15 cellular contexts compared by ENCODE assay signal in genomic region chr11:115313224-115313838, GRCh38.
DNase-seq lines count a peak whose midpoint lies in the region; ATAC-seq and TF ChIP-seq lines count a peak whose summit lies in the region.
"Had no signal": no experiment of that assay in that cellular context is flagged by ENCODE, and none has a peak within 500 bp of the region (broad histone marks: within the 10 kb centered on the region; RNA-seq: fewer than 3 reads in every experiment).

No MANE protein-coding gene starts in this region.

- no peak for DNase-seq in heart left ventricle
- DNase-seq in left ventricle myocardium inferior: no peak
- no peak for DNase-seq in Caco-2
- DNase-seq in glutamatergic neuron: no peak
- DNase-seq in trophoblast cell: no peak
- DNase-seq: C1 segment of cervical spinal cord; CD4-positive, CD25-positive, alpha-beta regulatory T cell; CD8-positive, alpha-beta memory T cell; COR-L47; DMS79 treated with DMSO at 0.1 percent for 48 hours; GF-D8; GM23248 had no signal

- H3K4me3 ChIP-seq in heart left ventricle: no peak overlapping the region
- H3K4me3 ChIP-seq in left ventricle myocardium inferior: no peak overlapping the region
- no peak overlapping the region for H3K4me3 ChIP-seq in Caco-2 (ENCODE audit: low read depth, low read length)
- no peak overlapping the region for H3K4me3 ChIP-seq in trophoblast cell (ENCODE audit: low read depth, low read length)
- H3K4me3 ChIP-seq: GM23248, HAP-1 had no signal

- H3K4ac ChIP-seq in trophoblast cell (ENCODE audit: low read depth, low read length): no peak overlapping the region

- H3K9me3 Mint-ChIP-seq in Caco-2 (ENCODE audit: unreplicated experiment) (no peaks in the 10 kb centered on the region), glutamatergic neuron (ENCODE audit: unreplicated experiment) (peaks cover 24% of the 10 kb centered on the region)
- H3K9me3 Mint-ChIP-seq: CD8-positive, alpha-beta memory T cell had no signal

- CTCF ChIA-PET in Caco-2 (lab: Charles Lee): interaction anchor here (1.5 kb wide), 1 partner anchor 539 kb away, joined by 3 read pairs; no protein-coding TSS in a partner anchor

- ATAC-seq in heart left ventricle (peak in 3 of 4 donors; percentile 20 to 56 (median 51)), GM18519 (IDR thresholded peaks at IDR 0.05; ENCODE audit: low FRiP score, unreplicated experiment) (no peak)

- H3K27ac Mint-ChIP-seq in Caco-2 (ENCODE audit: unreplicated experiment): peak overlapping the region; percentile 29
- H3K27ac Mint-ChIP-seq in glutamatergic neuron (ENCODE audit: unreplicated experiment): peak overlapping the region; percentile 97
- H3K27ac Mint-ChIP-seq: B cell; CD4-positive, CD25-positive, alpha-beta regulatory T cell; CD8-positive, alpha-beta memory T cell had no signal

- H3K4me1 Mint-ChIP-seq in Caco-2 (ENCODE audit: low read depth, unreplicated experiment) (peaks cover 35% of the 10 kb centered on the region), glutamatergic neuron (ENCODE audit: low read depth, unreplicated experiment) (peaks cover 79% of the 10 kb centered on the region)
- H3K4me1 Mint-ChIP-seq: B cell; CD4-positive, CD25-positive, alpha-beta regulatory T cell; CD8-positive, alpha-beta memory T cell had no signal

- H3K79me1 ChIP-seq in trophoblast cell (ENCODE audit: low read length): no peaks in the 10 kb centered on the region

- no peak overlapping the region for H4K8ac ChIP-seq in trophoblast cell (ENCODE audit: low read depth, low read length)

- no peak for TF ChIP-seq POLR2A in heart left ventricle (IDR thresholded peaks at IDR 0.05)

- TF ChIP-seq CTCF in heart left ventricle (IDR thresholded peaks at IDR 0.05) (no peak), left ventricle myocardium inferior (IDR thresholded peaks at IDR 0.05; ENCODE audit: borderline replicate concordance) (no peak), Caco-2 (IDR thresholded peaks at IDR 0.05; ENCODE audit: insufficient read depth in 1 of 2, low read depth in 1 of 2, low read length in 1 of 2, severe bottlenecking in 1 of 2, unreplicated experiment in 1 of 2) (no peak), glutamatergic neuron (IDR thresholded peaks at IDR 0.05; ENCODE audit: partially characterized antibody, unreplicated experiment) (no peak)

- no peak overlapping the region for H3K9ac ChIP-seq in trophoblast cell (ENCODE audit: low read length)
- H3K9ac ChIP-seq: GM23248 had no signal

- no peak overlapping the region for H3K14ac ChIP-seq in trophoblast cell (ENCODE audit: low read length)

- no TSS peak for BruUV-seq in Caco-2 (replicated peaks; lab: Mats Ljungman, UMichigan)

- H3K36me3 ChIP-seq in heart left ventricle (no peaks in the 10 kb centered on the region), left ventricle myocardium inferior (no peaks in the 10 kb centered on the region), Caco-2 (ENCODE audit: control insufficient read depth, insufficient read depth, low read length) (no peaks in the 10 kb centered on the region; the same call in 1 of the 2 replicates), trophoblast cell (ENCODE audit: control insufficient read depth in 1 of 2, insufficient read depth in 2 of 2, low read length in 2 of 2) (no peaks in the 10 kb centered on the region)
- H3K36me3 ChIP-seq: HAP-1 had no signal

- H2BK12ac ChIP-seq in trophoblast cell (ENCODE audit: low read length): no peak overlapping the region

- H3K4me1 ChIP-seq in heart left ventricle: peaks cover 0 to 19% (median 2%) of the 10 kb centered on the region in 12 donors
- H3K4me1 ChIP-seq in left ventricle myocardium inferior: peaks cover 19% of the 10 kb centered on the region
- peaks cover 12% of the 10 kb centered on the region for H3K4me1 ChIP-seq in Caco-2
- H3K4me1 ChIP-seq in trophoblast cell (ENCODE audit: control insufficient read depth in 1 of 2, insufficient read depth in 2 of 2, low read length in 2 of 2): no peaks in the 10 kb centered on the region
- H3K4me1 ChIP-seq: HAP-1 had no signal

- 57 to 76% (median 66%) methylated on average over 2 of the region's 2 CpGs for WGBS in heart left ventricle, 4 donors
- no CpG with 5 or more reads among the region's 2 CpGs for WGBS in trophoblast cell (ENCODE audit: extremely low coverage, insufficient coverage, insufficient read length)

- H3K9me3 ChIP-seq in heart left ventricle: no peaks in the 10 kb centered on the region
- no peaks in the 10 kb centered on the region for H3K9me3 ChIP-seq in left ventricle myocardium inferior (replicated peaks)
- no peaks in the 10 kb centered on the region for H3K9me3 ChIP-seq in Caco-2
- H3K9me3 ChIP-seq in trophoblast cell (ENCODE audit: insufficient read depth, low read depth, low read length): no peaks in the 10 kb centered on the region
- H3K9me3 ChIP-seq: HAP-1 had no signal

- H3K4me3 Mint-ChIP-seq in Caco-2 (ENCODE audit: unreplicated experiment) (no peak overlapping the region), glutamatergic neuron (ENCODE audit: unreplicated experiment) (peak overlapping the region; percentile 62)
- H3K4me3 Mint-ChIP-seq: B cell; CD4-positive, CD25-positive, alpha-beta regulatory T cell; CD8-positive, alpha-beta memory T cell had no signal

- H2BK120ac ChIP-seq in trophoblast cell (ENCODE audit: insufficient read depth, low read length, poor library complexity): no peak overlapping the region

- H2AFZ ChIP-seq in trophoblast cell (ENCODE audit: insufficient read depth, low read length, poor library complexity): no peak overlapping the region
- H2AFZ ChIP-seq: GM23248 had no signal

- peaks cover 12% of the 10 kb centered on the region for H3K36me3 Mint-ChIP-seq in Caco-2 (ENCODE audit: insufficient read depth, unreplicated experiment)
- peaks cover 5% of the 10 kb centered on the region for H3K36me3 Mint-ChIP-seq in glutamatergic neuron (ENCODE audit: unreplicated experiment)
- H3K36me3 Mint-ChIP-seq: CD4-positive, CD25-positive, alpha-beta regulatory T cell; CD8-positive, alpha-beta memory T cell had no signal

- H3K27me3 Mint-ChIP-seq in Caco-2 (ENCODE audit: insufficient read depth, unreplicated experiment) (no peaks in the 10 kb centered on the region), glutamatergic neuron (ENCODE audit: unreplicated experiment) (peaks cover 6% of the 10 kb centered on the region)

- H4K12ac ChIP-seq in trophoblast cell (ENCODE audit: low read depth, low read length): no peak overlapping the region

- H3K4me2 ChIP-seq in trophoblast cell (ENCODE audit: low read length): no peak overlapping the region

- H4K91ac ChIP-seq in trophoblast cell (ENCODE audit: low read depth, low read length): no peak overlapping the region

- no peak overlapping the region for H2AK5ac ChIP-seq in trophoblast cell (ENCODE audit: low read length)

- no peaks in the 10 kb centered on the region for H3K79me2 ChIP-seq in trophoblast cell (ENCODE audit: control insufficient read depth, insufficient read depth, low read length, poor library complexity)

- no peak overlapping the region for H3K27ac ChIP-seq in heart left ventricle
- H3K27ac ChIP-seq in left ventricle myocardium inferior (replicated peaks): no peak overlapping the region
- no peak overlapping the region for H3K27ac ChIP-seq in trophoblast cell (ENCODE audit: low read depth, low read length)
- H3K27ac ChIP-seq: GM23248 had no signal

- H3K23ac ChIP-seq in trophoblast cell (ENCODE audit: low read length): no peak overlapping the region

- POLR2A ChIA-PET in Caco-2 (lab: Charles Lee): interaction anchor here (0.8 kb wide), 1 partner anchor 396 kb away, joined by 3 read pairs; no protein-coding TSS in a partner anchor

- H3K18ac ChIP-seq in trophoblast cell (ENCODE audit: low read length): no peak overlapping the region

- H3K27me3 ChIP-seq in heart left ventricle (no peaks in the 10 kb centered on the region), left ventricle myocardium inferior (ENCODE audit: low read depth) (no peaks in the 10 kb centered on the region), Caco-2 (replicated peaks; ENCODE audit: control insufficient read depth, insufficient read depth, low read length) (no peaks in the 10 kb centered on the region), trophoblast cell (ENCODE audit: insufficient read depth, low read length) (no peaks in the 10 kb centered on the region)

- intact Hi-C loops in heart left ventricle (cut with DNase I) (loop anchor here in 1 of 10 donors (10.0 kb wide), 1 partner anchor 539 kb away; no protein-coding TSS in a partner anchor), left ventricle myocardium inferior (cut with micrococcal nuclease) (no loop called here), Caco-2 (cut with micrococcal nuclease; ENCODE audit: unreplicated experiment) (no loop called here)

- no peak overlapping the region for H2BK5ac ChIP-seq in trophoblast cell (ENCODE audit: low read depth, low read length, poor library complexity)
